Comparison of ENCODE assay signal across 17 cellular contexts in the genomic region with DNA sequence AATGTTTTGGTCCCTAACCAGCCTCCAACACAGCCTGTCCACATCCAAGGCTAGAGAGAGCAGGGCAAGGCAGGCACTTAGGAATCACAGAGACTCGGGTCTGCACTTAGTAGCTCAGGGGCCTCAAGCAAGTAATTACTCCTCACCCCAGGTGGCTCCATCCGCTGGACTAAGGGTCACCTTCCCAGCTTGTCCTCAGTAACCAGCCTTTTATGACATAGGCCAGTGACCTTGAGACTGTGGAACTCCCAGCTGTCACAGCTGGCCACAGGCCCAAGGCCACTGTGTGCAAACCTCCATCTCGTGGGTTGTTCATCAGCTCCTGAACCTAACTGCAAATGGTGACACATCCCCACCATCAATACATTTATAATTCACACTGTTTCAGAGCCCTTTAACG.
DNase-seq lines count a peak whose midpoint lies in the region; ATAC-seq and TF ChIP-seq lines count a peak whose summit lies in the region.
"Had no signal": no experiment of that assay in that cellular context is flagged by ENCODE, and none has a peak within 500 bp of the region (broad histone marks: within the 10 kb centered on the region; RNA-seq: fewer than 3 reads in every experiment).

No MANE protein-coding gene starts in this region.

- H3K79me1 ChIP-seq in mesendoderm (ENCODE audit: low read length), result no peaks in the 10 kb centered on the region

- no peak overlapping the region for H3K9ac ChIP-seq in mesendoderm (ENCODE audit: low read length)

- CTCF ChIA-PET in activated CD4-positive, alpha-beta T cell treated with anti-CD3 and anti-CD28 coated beads, Interleukin-2, amount 10 ng/mL, durations not matched to agents 7 days and 5 days (lab: Charles Lee), result interaction anchor here (2.6 kb wide), 1 partner anchor 9 kb away, joined by 12 read pairs; no protein-coding TSS in a partner anchor

- H3K18ac ChIP-seq in mesendoderm (ENCODE audit: low read length), result no peak overlapping the region

- H3K27me3 Mint-ChIP-seq in activated CD4-positive, alpha-beta T cell treated with anti-CD3 and anti-CD28 coated beads, Interleukin-2, amount 10 ng/mL, durations not matched to agents 24 days and 14 days, result no peaks in the 10 kb centered on the region
- no peaks in the 10 kb centered on the region for H3K27me3 Mint-ChIP-seq in activated CD4-positive, alpha-beta T cell treated with anti-CD3 and anti-CD28 coated beads, Interleukin-2, amount 10 ng/mL, durations not matched to agents 7 days and 5 days
- H3K27me3 Mint-ChIP-seq: CD4-positive, alpha-beta T cell; IgD-negative memory B cell had no signal

- H3K4me3 ChIP-seq in mesendoderm (ENCODE audit: low read length) (no peak overlapping the region), left ventricle myocardium inferior (no peak overlapping the region), upper lobe of left lung (no peak overlapping the region)
- H3K4me3 ChIP-seq: A549 had no signal

- peaks cover 11% of the 10 kb centered on the region for H3K9me3 Mint-ChIP-seq in activated CD4-positive, alpha-beta T cell treated with anti-CD3 and anti-CD28 coated beads, Interleukin-2, amount 10 ng/mL, durations not matched to agents 24 days and 14 days
- peaks cover 28% of the 10 kb centered on the region for H3K9me3 Mint-ChIP-seq in activated CD4-positive, alpha-beta T cell treated with anti-CD3 and anti-CD28 coated beads, Interleukin-2, amount 10 ng/mL, durations not matched to agents 7 days and 5 days

- H3K36me3 ChIP-seq in mesendoderm (ENCODE audit: control insufficient read depth, insufficient read depth, low read length), result no peaks in the 10 kb centered on the region
- no peaks in the 10 kb centered on the region for H3K36me3 ChIP-seq in left ventricle myocardium inferior
- no peaks in the 10 kb centered on the region for H3K36me3 ChIP-seq in upper lobe of left lung

- no peaks in the 10 kb centered on the region for H3K79me2 ChIP-seq in mesendoderm (ENCODE audit: control insufficient read depth, insufficient read depth, low read length)

- no peaks in the 10 kb centered on the region for H3K27me3 ChIP-seq in mesendoderm (ENCODE audit: insufficient read depth, low read length, poor library complexity)
- H3K27me3 ChIP-seq in left ventricle myocardium inferior (ENCODE audit: low read depth), result no peaks in the 10 kb centered on the region
- H3K27me3 ChIP-seq in upper lobe of left lung, result no peaks in the 10 kb centered on the region

- whole genome bisulfite sequencing in mesendoderm (ENCODE audit: extremely low coverage, insufficient coverage, low lambda C conversion rate), result no CpG with 5 or more reads among the region's 4 CpGs
- 84 to 86% methylated on average over 4 of the region's 4 CpGs for WGBS in upper lobe of left lung, 2 donors

- no peak overlapping the region for H2AK5ac ChIP-seq in mesendoderm (ENCODE audit: low read length)

- H3K27ac ChIP-seq in mesendoderm (ENCODE audit: low read depth, low read length), result no peak overlapping the region
- no peak overlapping the region for H3K27ac ChIP-seq in left ventricle myocardium inferior (replicated peaks)
- H3K27ac ChIP-seq in upper lobe of left lung, result no peak overlapping the region
- H3K27ac ChIP-seq: 22Rv1, A549, C4-2B had no signal

- H3K4ac ChIP-seq in mesendoderm (ENCODE audit: low read depth, low read length), result no peak overlapping the region

- H3K56ac ChIP-seq in mesendoderm (ENCODE audit: low read length), result peak overlapping the region; percentile 10

- H2BK5ac ChIP-seq in mesendoderm (ENCODE audit: low read length), result no peak overlapping the region

- H4K5ac ChIP-seq in mesendoderm (ENCODE audit: low read length), result no peak overlapping the region

- H3K9me3 ChIP-seq in left ventricle myocardium inferior (replicated peaks) (peaks cover 47% of the 10 kb centered on the region), upper lobe of left lung (peaks cover 0 to 5% (median 2%) of the 10 kb centered on the region in 4 donors)

- H3K4me2 ChIP-seq in mesendoderm (ENCODE audit: low read length), result no peak overlapping the region
- H3K4me2 ChIP-seq: A549 had no signal

- H3K4me1 Mint-ChIP-seq in activated CD4-positive, alpha-beta T cell treated with anti-CD3 and anti-CD28 coated beads, Interleukin-2, amount 10 ng/mL, durations not matched to agents 24 days and 14 days, result peaks cover 33% of the 10 kb centered on the region
- H3K4me1 Mint-ChIP-seq in activated CD4-positive, alpha-beta T cell treated with anti-CD3 and anti-CD28 coated beads, Interleukin-2, amount 10 ng/mL, durations not matched to agents 7 days and 5 days, result peaks cover 7% of the 10 kb centered on the region
- H3K4me1 Mint-ChIP-seq: H9, IgD-negative memory B cell had no signal

- peaks cover 46% of the 10 kb centered on the region for H3K36me3 Mint-ChIP-seq in activated CD4-positive, alpha-beta T cell treated with anti-CD3 and anti-CD28 coated beads, Interleukin-2, amount 10 ng/mL, durations not matched to agents 24 days and 14 days (ENCODE audit: low read depth)
- H3K36me3 Mint-ChIP-seq in activated CD4-positive, alpha-beta T cell treated with anti-CD3 and anti-CD28 coated beads, Interleukin-2, amount 10 ng/mL, durations not matched to agents 7 days and 5 days (ENCODE audit: low read depth), result peaks cover 44% of the 10 kb centered on the region

- H2BK15ac ChIP-seq in mesendoderm (replicated peaks; ENCODE audit: low read depth), result no peak overlapping the region

- H4K8ac ChIP-seq in mesendoderm (ENCODE audit: low read depth, low read length), result no peak overlapping the region

- no peak overlapping the region for H2BK120ac ChIP-seq in mesendoderm (ENCODE audit: low read depth, low read length)

- no peak for TF ChIP-seq EP300 in upper lobe of left lung (IDR thresholded peaks at IDR 0.05)

- POLR2A ChIA-PET in activated CD4-positive, alpha-beta T cell treated with anti-CD3 and anti-CD28 coated beads, Interleukin-2, amount 10 ng/mL, durations not matched to agents 7 days and 5 days (lab: Charles Lee), result no interaction called here

- ATAC-seq in left lobe of liver (peak; percentile 53), GM21723 (IDR thresholded peaks at IDR 0.05; ENCODE audit: unreplicated experiment) (no peak), upper lobe of left lung (ENCODE audit: low FRiP score in 2 of 2) (no peak)
- ATAC-seq: A549 had no signal

- TF ChIP-seq POLR2A in upper lobe of left lung (IDR thresholded peaks at IDR 0.05), result no peak

- no peak overlapping the region for H3K27ac Mint-ChIP-seq in activated CD4-positive, alpha-beta T cell treated with anti-CD3 and anti-CD28 coated beads, Interleukin-2, amount 10 ng/mL, durations not matched to agents 24 days and 14 days
- no peak overlapping the region for H3K27ac Mint-ChIP-seq in activated CD4-positive, alpha-beta T cell treated with anti-CD3 and anti-CD28 coated beads, Interleukin-2, amount 10 ng/mL, durations not matched to agents 7 days and 5 days
- H3K27ac Mint-ChIP-seq: CD4-positive, alpha-beta T cell; H9; IgD-negative memory B cell had no signal

- no peak overlapping the region for H3K4me3 Mint-ChIP-seq in activated CD4-positive, alpha-beta T cell treated with anti-CD3 and anti-CD28 coated beads, Interleukin-2, amount 10 ng/mL, durations not matched to agents 24 days and 14 days
- no peak overlapping the region for H3K4me3 Mint-ChIP-seq in activated CD4-positive, alpha-beta T cell treated with anti-CD3 and anti-CD28 coated beads, Interleukin-2, amount 10 ng/mL, durations not matched to agents 7 days and 5 days
- H3K4me3 Mint-ChIP-seq: CD4-positive, alpha-beta T cell; H9; IgD-negative memory B cell had no signal

- intact Hi-C loops in activated CD4-positive, alpha-beta T cell treated with anti-CD3 and anti-CD28 coated beads, Interleukin-2, amount 10 ng/mL, durations not matched to agents 24 days and 14 days (cut with micrococcal nuclease), result no loop called here
- intact Hi-C loops in left ventricle myocardium inferior (cut with micrococcal nuclease), result no loop called here

- no peak overlapping the region for H3K23ac ChIP-seq in mesendoderm (ENCODE audit: low read length)

- peak; percentile 45 for DNase-seq in activated CD4-positive, alpha-beta T cell treated with anti-CD3 and anti-CD28 coated beads, Interleukin-2, amount 10 ng/mL, durations not matched to agents 24 days and 14 days
- no peak for DNase-seq in activated CD4-positive, alpha-beta T cell treated with anti-CD3 and anti-CD28 coated beads, Interleukin-2, amount 10 ng/mL, durations not matched to agents 7 days and 5 days
- DNase-seq in left lobe of liver (ENCODE audit: low spot score) (no peak), mesendoderm (no peak), left ventricle myocardium inferior (no peak), upper lobe of left lung (no peak)
- DNase-seq: AML-193; CD4-positive, alpha-beta T cell; DMS153; DMS79; GDM1; H9 had no signal

- TF ChIP-seq CTCF in left ventricle myocardium inferior (IDR thresholded peaks at IDR 0.05; ENCODE audit: borderline replicate concordance) (no peak), upper lobe of left lung (IDR thresholded peaks at IDR 0.05) (no peak)

- H3K4me1 ChIP-seq in mesendoderm (ENCODE audit: control insufficient read depth, low read depth, low read length), result no peaks in the 10 kb centered on the region
- H3K4me1 ChIP-seq in left ventricle myocardium inferior, result no peaks in the 10 kb centered on the region
- no peaks in the 10 kb centered on the region for H3K4me1 ChIP-seq in upper lobe of left lung
- H3K4me1 ChIP-seq: A549 had no signal
